In genomic region chr6:30037182-30037788, GRCh38 we compare ENCODE assay signal across 8 cellular contexts. TPM values are rescaled to one million over a fixed set of nuclear protein-coding genes. Genes with fewer than 3 reads are reported as not detected.
DNase-seq lines count a peak whose midpoint lies in the region; ATAC-seq and TF ChIP-seq lines count a peak whose summit lies in the region.

No MANE protein-coding gene starts in this region.

- no peaks in the 10 kb centered on the region for H3K27me3 ChIP-seq in body of pancreas
- no peaks in the 10 kb centered on the region for H3K27me3 ChIP-seq in mesendoderm (ENCODE audit: insufficient read depth, low read length, poor library complexity)

- H3K4me1 ChIP-seq in body of pancreas = no peaks in the 10 kb centered on the region
- no peaks in the 10 kb centered on the region for H3K4me1 ChIP-seq in mesendoderm (ENCODE audit: control insufficient read depth, low read depth, low read length)

- no peak overlapping the region for H3K4ac ChIP-seq in mesendoderm (ENCODE audit: low read depth, low read length)

- intact Hi-C loops in body of pancreas (cut with DNase I) = no loop called here

- H3K4me3 ChIP-seq in body of pancreas (no peak overlapping the region), mesendoderm (ENCODE audit: low read length) (no peak overlapping the region)

- no peak overlapping the region for H2AK5ac ChIP-seq in mesendoderm (ENCODE audit: low read length)

- no peak overlapping the region for H2BK120ac ChIP-seq in mesendoderm (ENCODE audit: low read depth, low read length)

- H3K79me1 ChIP-seq in mesendoderm (ENCODE audit: low read length) = no peaks in the 10 kb centered on the region

- no peaks in the 10 kb centered on the region for H3K79me2 ChIP-seq in mesendoderm (ENCODE audit: control insufficient read depth, insufficient read depth, low read length)

- no peaks in the 10 kb centered on the region for H3K9me3 ChIP-seq in body of pancreas

- no peak for TF ChIP-seq POLR2A in body of pancreas (IDR thresholded peaks at IDR 0.05)

- no peak overlapping the region for H3K18ac ChIP-seq in mesendoderm (ENCODE audit: low read length)

- H3K36me3 ChIP-seq in body of pancreas (replicated peaks in 1 of 2; ENCODE audit: insufficient read depth in 1 of 2, low read depth in 2 of 2) = no peaks in the 10 kb centered on the region
- no peaks in the 10 kb centered on the region for H3K36me3 ChIP-seq in mesendoderm (ENCODE audit: control insufficient read depth, insufficient read depth, low read length)

- no peak overlapping the region for H2BK5ac ChIP-seq in mesendoderm (ENCODE audit: low read length)

- H3K23ac ChIP-seq in mesendoderm (ENCODE audit: low read length) = no peak overlapping the region

- no peak overlapping the region for H4K8ac ChIP-seq in mesendoderm (ENCODE audit: low read depth, low read length)

- H3K27ac ChIP-seq in body of pancreas = no peak overlapping the region
- no peak overlapping the region for H3K27ac ChIP-seq in mesendoderm (ENCODE audit: low read depth, low read length)

- no peak overlapping the region for H4K5ac ChIP-seq in mesendoderm (ENCODE audit: low read length)

- no peak overlapping the region for H3K4me2 ChIP-seq in mesendoderm (ENCODE audit: low read length)

- TF ChIP-seq CTCF in body of pancreas (IDR thresholded peaks at IDR 0.05) = peak in 6 of 7 experiments; percentile 14 to 39 (median 32)

- DNase-seq in EH (ENCODE audit: low read depth) (peak; percentile 34), LoVo (ENCODE audit: low spot score) (peak; percentile 2), body of pancreas (no peak), mesendoderm (peak; percentile 12), Ammon's horn (ENCODE audit: low spot score) (no peak)
- DNase-seq in activated CD4-positive, alpha-beta T cell treated with anti-CD3 and anti-CD28 coated beads, Interleukin-2, amount 50 U/mL, for 48 hours = no peak

- H3K56ac ChIP-seq in mesendoderm (ENCODE audit: low read length) = no peak overlapping the region

- ATAC-seq in body of pancreas = peak; percentile 33
- ATAC-seq in GM19328 (IDR thresholded peaks at IDR 0.05; ENCODE audit: unreplicated experiment) = no peak
- ATAC-seq in HG03196 (IDR thresholded peaks at IDR 0.05; ENCODE audit: unreplicated experiment) = no peak

- 46 to 48% methylated on average over 4 of the region's 4 CpGs for WGBS in body of pancreas, 2 donors
- WGBS in mesendoderm (ENCODE audit: extremely low coverage, insufficient coverage, low lambda C conversion rate) = no CpG with 5 or more reads among the region's 4 CpGs

- no peak overlapping the region for H3K9ac ChIP-seq in mesendoderm (ENCODE audit: low read length)

- no peak overlapping the region for H2BK15ac ChIP-seq in mesendoderm (replicated peaks; ENCODE audit: low read depth)

RNA-seq across cellular contexts. Expression of gene POLR1H, which starts 23.8 kb away (rescaled TPM):
- total RNA-seq in body of pancreas = 10 to 100 TPM in 1 of 2 donors, 1 to 10 TPM in 1; 7.6 to 18.7 TPM
- 69.5 TPM for polyA plus RNA-seq in mesendoderm (2013, experiment 1 of 2)
- polyA plus RNA-seq in mesendoderm (2013, experiment 2 of 2) = 68.9 TPM

RNA-seq across cellular contexts. Expression of gene PPP1R11, which starts 29.7 kb away (rescaled TPM):
- total RNA-seq in body of pancreas = 10 to 100 TPM; 18.9 to 34.3 TPM
- polyA plus RNA-seq in mesendoderm (2013, experiment 1 of 2) = 35.2 TPM
- 33.4 TPM for polyA plus RNA-seq in mesendoderm (2013, experiment 2 of 2)

RNA-seq across cellular contexts. Expression of gene RNF39, which starts 38.3 kb away (rescaled TPM):
- 1 to 10 TPM in 1 of 2 donors, not detected in 1; 1.6 TPM for total RNA-seq in body of pancreas
- polyA plus RNA-seq in mesendoderm (2013, experiment 1 of 2) = 0.13 TPM
- 0.13 TPM for polyA plus RNA-seq in mesendoderm (2013, experiment 2 of 2)

Comparison
In these comparisons a context has a peak if more than half of its experiments do, and no peak if none do; other contexts are left out.
1. DNase-seq: peak in EH (single experiment), LoVo (single experiment) and mesendoderm (single experiment); none in body of pancreas (0 of 4), Ammon's horn (single experiment) and activated CD4-positive, alpha-beta T cell treated with anti-CD3 and anti-CD28 coated beads, Interleukin-2, amount 50 U/mL, for 48 hours (0 of 2).